Comparison of ENCODE assay signal across 26 cellular contexts in the genomic region with DNA sequence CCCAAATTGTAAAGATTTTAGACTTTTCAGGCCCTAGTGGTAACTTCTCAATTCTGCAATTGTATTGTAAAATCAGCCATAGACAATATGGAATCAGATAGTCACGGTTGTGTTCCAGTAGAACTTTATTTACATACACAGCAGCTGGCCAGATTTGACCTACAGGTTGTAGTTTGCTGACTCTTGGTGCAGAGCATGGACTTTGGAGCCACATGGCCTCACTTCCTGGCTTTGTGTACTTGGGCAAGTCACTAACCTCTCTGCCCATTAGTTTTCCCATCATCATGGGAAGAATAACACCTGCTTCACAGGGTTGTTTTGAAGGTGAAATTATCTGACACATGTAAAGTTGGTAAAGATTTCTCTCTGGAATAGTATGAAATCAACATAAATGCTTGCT.
"Had no signal": no experiment of that assay in that cellular context is flagged by ENCODE, and none has a peak within 500 bp of the region (broad histone marks: within the 10 kb centered on the region; RNA-seq: fewer than 3 reads in every experiment).

No MANE protein-coding gene starts in this region.

- ATAC-seq: heart right ventricle; left ventricle myocardium superior; natural killer cell treated with Interleukin-12 subunit alpha and Interleukin-12 subunit beta and Interleukin-15 and Interleukin-18, amount 100 ng/mL, for 72 hours; sciatic nerve; stimulated activated effector memory CD8-positive, alpha-beta T cell treated with anti-CD3 and anti-CD28 coated beads, Interleukin-12 subunit alpha, Interleukin-12 subunit beta, amount 100 ng/mL, for 72 hours had no signal

- DNase-seq: dermis blood vessel endothelial cell; effector memory CD4-positive, alpha-beta T cell; esophagus squamous epithelium; foreskin melanocyte; glutamatergic neuron; heart right ventricle; hypothalamus; immature natural killer cell; islet precursor cell; kidney glomerular epithelial cell; left ventricle myocardium superior; stimulated activated CD4-positive, alpha-beta T cell treated with anti-CD3 and anti-CD28 coated beads, Interleukin-2, amount 100 ng/mL, for 24 hours; stimulated activated CD4-positive, alpha-beta T cell treated with anti-CD3 and anti-CD28 coated beads, Interleukin-4, amount 100 ng/mL, for 24 hours; stimulated activated naive CD4-positive, alpha-beta T cell treated with Interleukin-2 at 50 U/mL for 16 hours; stomach; thyroid gland; trophoblast cell had no signal

- H3K9me3 ChIP-seq: esophagus squamous epithelium, heart right ventricle, prostate gland, right atrium auricular region, stomach, thyroid gland, vagina had no signal

- H3K27ac ChIP-seq: coronary artery, esophagus squamous epithelium, heart right ventricle, prostate gland, right atrium auricular region, stomach, thyroid gland, vagina had no signal

- H3K36me3 ChIP-seq: esophagus squamous epithelium, heart right ventricle, prostate gland, right atrium auricular region, stomach, thyroid gland, vagina had no signal

- H3K4me3 ChIP-seq: coronary artery, esophagus squamous epithelium, heart right ventricle, lung, prostate gland, right atrium auricular region, stomach, thyroid gland, vagina had no signal

- H3K27me3 ChIP-seq: esophagus squamous epithelium, right atrium auricular region, stomach, thyroid gland, vagina had no signal

- H3K4me1 ChIP-seq: esophagus squamous epithelium, heart right ventricle, prostate gland, right atrium auricular region, stomach, thyroid gland, vagina had no signal

- FAIRE-seq: endothelial cell of umbilical vein had no signal
